Comparison of ENCODE assay signal across 8 cellular contexts in genomic region chr20:61263084-61263695, GRCh38. TPM values are rescaled to one million over a fixed set of nuclear protein-coding genes. Genes with fewer than 3 reads are reported as not detected.
DNase-seq lines count a peak whose midpoint lies in the region; ATAC-seq and TF ChIP-seq lines count a peak whose summit lies in the region.

No MANE protein-coding gene starts in this region.

- ATAC-seq in CD4-positive, alpha-beta T cell (ENCODE audit: poor library complexity) = no peak
- no peak for ATAC-seq in lower lobe of right lung
- ATAC-seq in GM21717 (IDR thresholded peaks at IDR 0.05; ENCODE audit: unreplicated experiment) = no peak
- no peak for ATAC-seq in GM21515 (IDR thresholded peaks at IDR 0.05; ENCODE audit: unreplicated experiment)

- no peaks in the 10 kb centered on the region for H4K20me1 ChIP-seq in Karpas-422 (ENCODE audit: insufficient read depth, low read depth, low read length)

- no peaks in the 10 kb centered on the region for H3K79me2 ChIP-seq in Karpas-422 (ENCODE audit: low read length)

- DNase-seq in CD4-positive, alpha-beta T cell = peak in 7 of 10 experiments; percentile 1 to 40 (median 5)
- DNase-seq in Karpas-422 (peak; percentile 66), adipocyte (ENCODE audit: low read depth) (peak; percentile 38), lower lobe of right lung (no peak), SKM-1 treated with dmso at 0.1 percent for 144 hours (lab: John Stamatoyannopoulos, UW; ENCODE audit: unreplicated experiment) (no peak), cerebellar cortex (ENCODE audit: low spot score) (no peak)

- no peaks in the 10 kb centered on the region for H3K36me3 Mint-ChIP-seq in CD4-positive, alpha-beta T cell (ENCODE audit: low read depth)

- CTCF ChIA-PET in CD4-positive, alpha-beta T cell (lab: Charles Lee) = interaction anchor here (0.8 kb wide), 1 partner anchor 34 kb away, joined by 3 read pairs; no protein-coding TSS in a partner anchor

- H3K4me3 Mint-ChIP-seq in CD4-positive, alpha-beta T cell = no peak overlapping the region

- POLR2A ChIA-PET in CD4-positive, alpha-beta T cell (lab: Charles Lee) = no interaction called here

- no peak overlapping the region for H3K9ac ChIP-seq in Karpas-422 (ENCODE audit: low read length)
- no peak overlapping the region for H3K9ac ChIP-seq in adipocyte (ENCODE audit: low read length)

- H2AFZ ChIP-seq in Karpas-422 (ENCODE audit: low read length) = no peak overlapping the region

- peaks cover 48% of the 10 kb centered on the region for H3K27me3 Mint-ChIP-seq in CD4-positive, alpha-beta T cell

- H3K36me3 ChIP-seq in Karpas-422 (ENCODE audit: insufficient read depth, low read length) = no peaks in the 10 kb centered on the region
- H3K36me3 ChIP-seq in adipocyte (ENCODE audit: control insufficient read depth, insufficient read depth, low read length, severe bottlenecking) = no peaks in the 10 kb centered on the region
- no peaks in the 10 kb centered on the region for H3K36me3 ChIP-seq in lower lobe of right lung

- no peaks in the 10 kb centered on the region for H3K27me3 ChIP-seq in CD4-positive, alpha-beta T cell (ENCODE audit: control insufficient read depth, insufficient read depth, low read length)
- H3K27me3 ChIP-seq in Karpas-422 (ENCODE audit: low read length) (no peaks in the 10 kb centered on the region), adipocyte (replicated peaks; ENCODE audit: control insufficient read depth, insufficient read depth, low read length) (peaks cover 19% of the 10 kb centered on the region), lower lobe of right lung (ENCODE audit: low read depth) (peaks cover 4% of the 10 kb centered on the region)

- no peaks in the 10 kb centered on the region for H3K9me3 ChIP-seq in CD4-positive, alpha-beta T cell (ENCODE audit: control insufficient read depth, low read length)
- no peaks in the 10 kb centered on the region for H3K9me3 ChIP-seq in Karpas-422 (ENCODE audit: low read length)
- peaks cover 5% of the 10 kb centered on the region for H3K9me3 ChIP-seq in adipocyte (ENCODE audit: control insufficient read depth, low read length)
- no peaks in the 10 kb centered on the region for H3K9me3 ChIP-seq in lower lobe of right lung

- H3K4me3 ChIP-seq in Karpas-422 (ENCODE audit: low read length) = no peak overlapping the region
- H3K4me3 ChIP-seq in adipocyte (ENCODE audit: low read length) = no peak overlapping the region
- H3K4me3 ChIP-seq in lower lobe of right lung = no peak overlapping the region

- H3K4me1 Mint-ChIP-seq in CD4-positive, alpha-beta T cell (ENCODE audit: low read depth) = no peaks in the 10 kb centered on the region

- no peaks in the 10 kb centered on the region for H3K9me3 Mint-ChIP-seq in CD4-positive, alpha-beta T cell

- no peaks in the 10 kb centered on the region for H3K9me2 ChIP-seq in Karpas-422 (replicated peaks; ENCODE audit: insufficient read depth, low read length)

- no peak overlapping the region for H3K27ac Mint-ChIP-seq in CD4-positive, alpha-beta T cell

- H3K4me1 ChIP-seq in Karpas-422 (ENCODE audit: low read length) (no peaks in the 10 kb centered on the region), adipocyte (ENCODE audit: control insufficient read depth, insufficient read depth, low read length) (no peaks in the 10 kb centered on the region), lower lobe of right lung (no peaks in the 10 kb centered on the region)

- H3K4me2 ChIP-seq in Karpas-422 (ENCODE audit: low read depth, low read length, poor library complexity, severe bottlenecking) = no peak overlapping the region

- H3K27ac ChIP-seq in CD4-positive, alpha-beta T cell (ENCODE audit: low read depth, low read length) = no peak overlapping the region
- H3K27ac ChIP-seq in Karpas-422 (ENCODE audit: low read length) = no peak overlapping the region
- H3K27ac ChIP-seq in lower lobe of right lung = no peak overlapping the region

- intact Hi-C loops in CD4-positive, alpha-beta T cell (cut with DNase I, micrococcal nuclease) = loop anchor here (2.0 to 10.0 kb wide), 2 partner anchors 1206 to 1208 kb away; no protein-coding TSS in a partner anchor
- intact Hi-C loops in lower lobe of right lung (cut with DNase I) = no loop called here

- TF ChIP-seq CTCF in CD4-positive, alpha-beta T cell (IDR thresholded peaks at IDR 0.05) = peak; percentile 64
- peak; percentile 68 for TF ChIP-seq CTCF in lower lobe of right lung (IDR thresholded peaks at IDR 0.05)

RNA-seq across cellular contexts. Expression of gene CDH4, which starts 11.1 kb away (rescaled TPM):
- total RNA-seq in CD4-positive, alpha-beta T cell = under 1 TPM; 0.11 TPM
- total RNA-seq in Karpas-422 (2014; rRNA removed; shearing (Covaris generic); ENCODE audit: low replicate concordance) = not detected in 2 replicates
- total RNA-seq in lower lobe of right lung = 0.06 TPM

Comparison
In these comparisons a context has a peak if more than half of its experiments do, and no peak if none do; other contexts are left out.
1. DNase-seq: peak in CD4-positive, alpha-beta T cell (7 of 10), Karpas-422 (single experiment) and adipocyte (single experiment); none in lower lobe of right lung (single experiment), SKM-1 treated with dmso at 0.1 percent for 144 hours (single experiment) and cerebellar cortex (single experiment).